In genomic region chr15:32642667-32643425, GRCh38 we compare ENCODE assay signal across 20 cellular contexts. TPM values are rescaled to one million over a fixed set of nuclear protein-coding genes. Genes with fewer than 3 reads are reported as not detected.
DNase-seq lines count a peak whose midpoint lies in the region; ATAC-seq, FAIRE-seq and TF ChIP-seq lines count a peak whose summit lies in the region.
"Had no signal": no experiment of that assay in that cellular context is flagged by ENCODE, and none has a peak within 500 bp of the region (broad histone marks: within the 10 kb centered on the region; RNA-seq: fewer than 3 reads in every experiment).

No MANE protein-coding gene starts in this region.

- H3K9me3 Mint-ChIP-seq in endothelial cell (ENCODE audit: unreplicated experiment) (no peaks in the 10 kb centered on the region), osteocyte (ENCODE audit: unreplicated experiment) (no peaks in the 10 kb centered on the region)
- H3K9me3 Mint-ChIP-seq: CD14-positive monocyte; effector memory CD8-positive, alpha-beta T cell had no signal

- no peak for TF ChIP-seq CTCF in endothelial cell (IDR thresholded peaks at IDR 0.05; ENCODE audit: unreplicated experiment)
- no peak for TF ChIP-seq CTCF in osteocyte (IDR thresholded peaks at IDR 0.05)

- FAIRE-seq in frontal cortex (lab: Jason Lieb, UNC), result no peak
- FAIRE-seq: A204.1, RCC 7860 had no signal

- H3K27me3 Mint-ChIP-seq in endothelial cell (ENCODE audit: unreplicated experiment), result peaks cover 2% of the 10 kb centered on the region
- no peaks in the 10 kb centered on the region for H3K27me3 Mint-ChIP-seq in osteocyte (ENCODE audit: unreplicated experiment)
- H3K27me3 Mint-ChIP-seq: effector memory CD8-positive, alpha-beta T cell had no signal

- H3K4me3 Mint-ChIP-seq in endothelial cell (ENCODE audit: unreplicated experiment) (peak overlapping the region; percentile 59), osteocyte (ENCODE audit: unreplicated experiment) (no peak overlapping the region)
- H3K4me3 Mint-ChIP-seq: CD14-positive monocyte; effector memory CD8-positive, alpha-beta T cell had no signal

- H3K36me3 Mint-ChIP-seq in endothelial cell (ENCODE audit: low read depth, unreplicated experiment) (no peaks in the 10 kb centered on the region), osteocyte (ENCODE audit: unreplicated experiment) (peaks cover 3% of the 10 kb centered on the region)

- H3K27ac Mint-ChIP-seq in endothelial cell (ENCODE audit: unreplicated experiment), result no peak overlapping the region
- peak overlapping the region; percentile 8 for H3K27ac Mint-ChIP-seq in osteocyte (ENCODE audit: unreplicated experiment)
- H3K27ac Mint-ChIP-seq: CD14-positive monocyte; effector memory CD8-positive, alpha-beta T cell had no signal

- ATAC-seq in GM19463 (IDR thresholded peaks at IDR 0.05; ENCODE audit: unreplicated experiment) (no peak), GM19397 (IDR thresholded peaks at IDR 0.05; ENCODE audit: unreplicated experiment) (no peak)
- ATAC-seq: effector memory CD8-positive, alpha-beta T cell had no signal

- H3K4me1 Mint-ChIP-seq in endothelial cell (ENCODE audit: unreplicated experiment), result peaks cover 19% of the 10 kb centered on the region
- H3K4me1 Mint-ChIP-seq in osteocyte (ENCODE audit: unreplicated experiment), result peaks cover 13% of the 10 kb centered on the region

- DNase-seq in NCI-H2107 treated with DMSO at 0.1 percent for 48 hours (lab: John Stamatoyannopoulos, UW; ENCODE audit: unreplicated experiment) (peak; percentile 27), NCI-H2107 (lab: John Stamatoyannopoulos, UW) (no peak), NCI-H2227 (lab: John Stamatoyannopoulos, UW; ENCODE audit: unreplicated experiment) (peak; percentile 71), endothelial cell (ENCODE audit: low spot score) (no peak), osteocyte (ENCODE audit: extremely low spot score, unreplicated experiment) (no peak), frontal cortex (ENCODE audit: low spot score in 2 of 2) (no peak)
- DNase-seq: activated CD4-positive, alpha-beta T cell treated with anti-CD3 and anti-CD28 coated beads, Interleukin-2, amount 50 U/mL, for 48 hours; caudate nucleus; DND-41; effector memory CD8-positive, alpha-beta T cell; KBM-7; left ventricle myocardium inferior; NCI-H1092; stimulated activated naive CD4-positive, alpha-beta T cell; trophoblast cell had no signal

RNA-seq across cellular contexts. Expression of gene SCG5, which starts 1.3 kb away (rescaled TPM):
- total RNA-seq in endothelial cell (ENCODE audit: unreplicated experiment), result 15.6 TPM
- total RNA-seq in osteocyte, result 0.52 and 0.54 TPM in 2 replicates
- 136 TPM for total RNA-seq in frontal cortex
- total RNA-seq: left ventricle myocardium inferior had no signal

RNA-seq across cellular contexts. Expression of gene ARHGAP11A, which starts 27.5 kb away (rescaled TPM):
- total RNA-seq in endothelial cell (ENCODE audit: unreplicated experiment), result 19.7 TPM
- total RNA-seq in osteocyte, result 15.5 and 17.6 TPM in 2 replicates
- 11.8 TPM for total RNA-seq in frontal cortex

RNA-seq across cellular contexts. Expression of gene GOLGA8N, which starts 49.6 kb away (rescaled TPM):
- total RNA-seq in endothelial cell (ENCODE audit: unreplicated experiment), result 2.3 TPM
- 7.9 and 9.2 TPM in 2 replicates for total RNA-seq in osteocyte
- 2.4 TPM for total RNA-seq in frontal cortex

Comparison
In these comparisons a context has a peak if more than half of its experiments do, and no peak if none do; other contexts are left out.
1. DNase-seq: peak in NCI-H2107 treated with DMSO at 0.1 percent for 48 hours (single experiment) and NCI-H2227 (single experiment); none in NCI-H2107 (single experiment), endothelial cell (single experiment), osteocyte (single experiment) and frontal cortex (0 of 2).
2. RNA of gene SCG5, which starts 1.3 kb away (total RNA-seq): 136 TPM in frontal cortex (single experiment) and 15.6 TPM in endothelial cell (single experiment); 0.52 to 0.54 TPM in osteocyte; every median in the first group is over 10 times any median in the second.